ENCODE assay signal across 8 cellular contexts in genomic region chr17:7022791-7023571, GRCh38. TPM values are rescaled to one million over a fixed set of nuclear protein-coding genes. Genes with fewer than 3 reads are reported as not detected.
DNase-seq lines count a peak whose midpoint lies in the region; ATAC-seq and TF ChIP-seq lines count a peak whose summit lies in the region.

A gene with protein sequence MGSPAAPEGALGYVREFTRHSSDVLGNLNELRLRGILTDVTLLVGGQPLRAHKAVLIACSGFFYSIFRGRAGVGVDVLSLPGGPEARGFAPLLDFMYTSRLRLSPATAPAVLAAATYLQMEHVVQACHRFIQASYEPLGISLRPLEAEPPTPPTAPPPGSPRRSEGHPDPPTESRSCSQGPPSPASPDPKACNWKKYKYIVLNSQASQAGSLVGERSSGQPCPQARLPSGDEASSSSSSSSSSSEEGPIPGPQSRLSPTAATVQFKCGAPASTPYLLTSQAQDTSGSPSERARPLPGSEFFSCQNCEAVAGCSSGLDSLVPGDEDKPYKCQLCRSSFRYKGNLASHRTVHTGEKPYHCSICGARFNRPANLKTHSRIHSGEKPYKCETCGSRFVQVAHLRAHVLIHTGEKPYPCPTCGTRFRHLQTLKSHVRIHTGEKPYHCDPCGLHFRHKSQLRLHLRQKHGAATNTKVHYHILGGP (plus strand): TSS chr17:7023050. CDS start chr17:7023672, 622 bp downstream.

- H3K4me2 ChIP-seq in DOHH2 (ENCODE audit: low read length) (peak within 1 kb of the TSS; percentile 56), parathyroid adenoma (ENCODE audit: low read length) (peak within 1 kb of the TSS; percentile 54)

- ATAC-seq in activated B cell treated with CpG ODN at 0.5 μM for 24 hours (ENCODE audit: low read depth): no peak
- ATAC-seq in HG03196 (IDR thresholded peaks at IDR 0.05; ENCODE audit: unreplicated experiment): no peak

- POLR2A ChIA-PET in activated B cell treated with CpG ODN at 0.5 μM for 24 hours (lab: Charles Lee): interaction anchor here (0.6 to 7.4 kb wide), 18 partner anchors 9 to 1170 kb away, joined by 3 to 112 read pairs (median 5); partner anchors contain the start of genes DLG4, MPDU1, RNASEK and SLC16A13

- CTCF ChIA-PET in activated B cell treated with CpG ODN at 0.5 μM for 24 hours (lab: Charles Lee): interaction anchor here (0.7 to 3.9 kb wide), 9 partner anchors 12 to 180 kb away, joined by 3 to 48 read pairs (median 16); no protein-coding TSS in a partner anchor

- TF ChIP-seq CTCF in DOHH2 (IDR thresholded peaks at IDR 0.05; ENCODE audit: low read depth, low read length, poor library complexity, severe bottlenecking) (no peak), activated B cell treated with CpG ODN at 0.5 μM for 24 hours (IDR thresholded peaks at IDR 0.05) (no peak), foreskin fibroblast (IDR thresholded peaks at IDR 0.05; ENCODE audit: low read depth, low read length) (no peak), parathyroid adenoma (IDR thresholded peaks at IDR 0.05) (no peak)

- H3K27me3 Mint-ChIP-seq in activated B cell treated with CpG ODN at 0.5 μM for 24 hours: no peaks in the 10 kb centered on the region

- H3K4me3 ChIP-seq in DOHH2 (ENCODE audit: low read length): peak within 1 kb of the TSS; percentile 49
- peak within 1 kb of the TSS; percentile 22 to 31 for H3K4me3 ChIP-seq in foreskin fibroblast (ENCODE audit: low read depth in 1 of 2, low read length in 2 of 2)
- peak within 1 kb of the TSS; percentile 46 for H3K4me3 ChIP-seq in parathyroid adenoma (ENCODE audit: low read depth, low read length)

- H3K4me1 ChIP-seq in DOHH2 (ENCODE audit: control insufficient read depth, low read length) (peaks cover 25% of the 10 kb centered on the region), parathyroid adenoma (no peaks in the 10 kb centered on the region)

- intact Hi-C loops in activated B cell treated with CpG ODN at 0.5 μM for 24 hours (cut with micrococcal nuclease): loop anchor here (1.0 kb wide), 6 partner anchors 9 to 180 kb away; a partner anchor contains a TSS

- peak within 1 kb of the TSS; percentile 85 for H3K27ac Mint-ChIP-seq in activated B cell treated with CpG ODN at 0.5 μM for 24 hours

- peaks cover 10% of the 10 kb centered on the region for H3K27me3 ChIP-seq in DOHH2 (ENCODE audit: control insufficient read depth, low read length)
- H3K27me3 ChIP-seq in parathyroid adenoma (ENCODE audit: control insufficient read depth, insufficient read depth, low read length): no peaks in the 10 kb centered on the region

- H3K9me3 Mint-ChIP-seq in activated B cell treated with CpG ODN at 0.5 μM for 24 hours: no peaks in the 10 kb centered on the region

- no peaks in the 10 kb centered on the region for H4K20me1 ChIP-seq in DOHH2 (ENCODE audit: control insufficient read depth, insufficient read depth, low read depth, low read length)

- H3K9me2 ChIP-seq in DOHH2 (replicated peaks; ENCODE audit: control insufficient read depth, low read length): no peaks in the 10 kb centered on the region

- no peak within 1 kb of the TSS for H3K9ac ChIP-seq in parathyroid adenoma

- DNase-seq in activated B cell treated with CpG ODN at 0.5 μM for 24 hours: no peak
- DNase-seq in foreskin fibroblast: no peak
- DNase-seq in DMS53 (lab: John Stamatoyannopoulos, UW): no peak
- DNase-seq in globus pallidus (ENCODE audit: low spot score): no peak
- no peak for DNase-seq in GM19240 (ENCODE audit: insufficient read length, low spot score)

- no peak within 1 kb of the TSS for H3K27ac ChIP-seq in DOHH2 (ENCODE audit: low read depth, low read length)
- H3K27ac ChIP-seq in parathyroid adenoma: peak within 1 kb of the TSS; percentile 77

- H3K36me3 Mint-ChIP-seq in activated B cell treated with CpG ODN at 0.5 μM for 24 hours (ENCODE audit: low read depth): peaks cover under 1% of the 10 kb centered on the region

- H2AFZ ChIP-seq in parathyroid adenoma: peak within 1 kb of the TSS; percentile 68

- no peaks in the 10 kb centered on the region for H3K9me3 ChIP-seq in DOHH2 (ENCODE audit: control insufficient read depth, insufficient read depth, low read length)
- H3K9me3 ChIP-seq in parathyroid adenoma (ENCODE audit: control insufficient read depth, low read length): no peaks in the 10 kb centered on the region

- no peaks in the 10 kb centered on the region for H3K36me3 ChIP-seq in DOHH2 (ENCODE audit: control insufficient read depth, low read length)
- H3K36me3 ChIP-seq in parathyroid adenoma (ENCODE audit: control insufficient read depth, insufficient read depth, low read length): no peaks in the 10 kb centered on the region

- H3K4me1 Mint-ChIP-seq in activated B cell treated with CpG ODN at 0.5 μM for 24 hours: peaks cover 27% of the 10 kb centered on the region

- peaks cover 2% of the 10 kb centered on the region; the same call in 1 of the 2 replicates for H3F3A ChIP-seq in DOHH2 (ENCODE audit: control insufficient read depth, insufficient read depth)

- H3K4me3 Mint-ChIP-seq in activated B cell treated with CpG ODN at 0.5 μM for 24 hours: peak within 1 kb of the TSS; percentile 82

- H3K79me2 ChIP-seq in DOHH2 (ENCODE audit: control insufficient read depth, low read length): no peaks in the 10 kb centered on the region
- no peaks in the 10 kb centered on the region for H3K79me2 ChIP-seq in parathyroid adenoma

RNA-seq across cellular contexts. Expression of the gene that starts here (rescaled TPM):
- total RNA-seq in activated B cell treated with CpG ODN at 0.5 μM for 24 hours: 0.31 and 0.88 TPM in 2 replicates
